In the genomic region with DNA sequence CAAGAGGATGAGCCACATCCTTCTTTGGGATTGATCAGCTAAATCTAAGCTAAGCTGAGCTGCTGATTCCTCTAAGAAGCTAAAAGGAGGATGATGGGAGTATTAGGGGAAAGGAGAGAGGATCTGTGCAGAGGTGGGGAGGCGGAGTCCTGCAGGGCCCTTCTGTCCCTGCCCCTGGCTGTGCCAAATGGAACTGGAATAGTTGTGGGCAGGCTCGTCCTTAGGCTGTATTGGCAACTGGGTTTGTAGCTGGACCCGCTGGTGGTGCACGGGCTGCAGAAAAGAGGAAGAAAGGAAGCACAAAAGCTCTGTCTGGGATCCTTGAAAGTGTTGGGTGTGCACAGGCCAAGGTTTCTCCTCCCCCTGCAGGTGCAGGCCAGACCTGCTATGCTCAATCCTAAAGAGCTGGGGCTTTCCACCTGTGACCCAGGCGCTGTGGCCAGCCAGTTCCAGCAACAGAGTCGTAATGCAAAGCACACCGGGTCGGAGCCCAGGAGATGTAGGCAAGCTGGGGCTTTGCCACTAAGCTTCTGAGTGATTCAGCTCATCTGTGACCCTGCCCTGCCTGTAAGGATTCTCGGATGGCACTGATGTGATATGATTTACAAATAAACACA, we compare ENCODE assay signal across 1 cellular context.
TF ChIP-seq lines count a peak whose summit lies in the region.

No MANE protein-coding gene starts in this region.

TF ChIP-seq in GM23338, 12 proteins besides CTCF, POLR2A, EP300 and RAD21:
- TF ChIP-seq JUNB (IDR thresholded peaks at IDR 0.05; ENCODE audit: unreplicated experiment) (no peak), STAT1 (IDR thresholded peaks at IDR 0.05; ENCODE audit: unreplicated experiment) (no peak), EZH2phosphoT487 (IDR thresholded peaks at IDR 0.05; ENCODE audit: unreplicated experiment) (no peak), NANOG (IDR thresholded peaks at IDR 0.05; ENCODE audit: borderline replicate concordance) (no peak), EZH2 (IDR thresholded peaks at IDR 0.05; ENCODE audit: low read depth, unreplicated experiment) (no peak), ZNF331 (CRISPR knock-in tag; IDR thresholded peaks at IDR 0.05; ENCODE audit: low read depth) (no peak), POLR2AphosphoS5 (IDR thresholded peaks at IDR 0.05; ENCODE audit: low read depth) (no peak), ZNF114 (CRISPR knock-in tag; IDR thresholded peaks at IDR 0.05) (no peak), CREB1 (CRISPR knock-in tag; IDR thresholded peaks at IDR 0.05; ENCODE audit: low read depth) (no peak)
- TF ChIP-seq, protein P1, sequence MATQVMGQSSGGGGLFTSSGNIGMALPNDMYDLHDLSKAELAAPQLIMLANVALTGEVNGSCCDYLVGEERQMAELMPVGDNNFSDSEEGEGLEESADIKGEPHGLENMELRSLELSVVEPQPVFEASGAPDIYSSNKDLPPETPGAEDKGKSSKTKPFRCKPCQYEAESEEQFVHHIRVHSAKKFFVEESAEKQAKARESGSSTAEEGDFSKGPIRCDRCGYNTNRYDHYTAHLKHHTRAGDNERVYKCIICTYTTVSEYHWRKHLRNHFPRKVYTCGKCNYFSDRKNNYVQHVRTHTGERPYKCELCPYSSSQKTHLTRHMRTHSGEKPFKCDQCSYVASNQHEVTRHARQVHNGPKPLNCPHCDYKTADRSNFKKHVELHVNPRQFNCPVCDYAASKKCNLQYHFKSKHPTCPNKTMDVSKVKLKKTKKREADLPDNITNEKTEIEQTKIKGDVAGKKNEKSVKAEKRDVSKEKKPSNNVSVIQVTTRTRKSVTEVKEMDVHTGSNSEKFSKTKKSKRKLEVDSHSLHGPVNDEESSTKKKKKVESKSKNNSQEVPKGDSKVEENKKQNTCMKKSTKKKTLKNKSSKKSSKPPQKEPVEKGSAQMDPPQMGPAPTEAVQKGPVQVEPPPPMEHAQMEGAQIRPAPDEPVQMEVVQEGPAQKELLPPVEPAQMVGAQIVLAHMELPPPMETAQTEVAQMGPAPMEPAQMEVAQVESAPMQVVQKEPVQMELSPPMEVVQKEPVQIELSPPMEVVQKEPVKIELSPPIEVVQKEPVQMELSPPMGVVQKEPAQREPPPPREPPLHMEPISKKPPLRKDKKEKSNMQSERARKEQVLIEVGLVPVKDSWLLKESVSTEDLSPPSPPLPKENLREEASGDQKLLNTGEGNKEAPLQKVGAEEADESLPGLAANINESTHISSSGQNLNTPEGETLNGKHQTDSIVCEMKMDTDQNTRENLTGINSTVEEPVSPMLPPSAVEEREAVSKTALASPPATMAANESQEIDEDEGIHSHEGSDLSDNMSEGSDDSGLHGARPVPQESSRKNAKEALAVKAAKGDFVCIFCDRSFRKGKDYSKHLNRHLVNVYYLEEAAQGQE (IDR thresholded peaks at IDR 0.05; ENCODE audit: unreplicated experiment): no peak
- TF ChIP-seq, protein P2, sequence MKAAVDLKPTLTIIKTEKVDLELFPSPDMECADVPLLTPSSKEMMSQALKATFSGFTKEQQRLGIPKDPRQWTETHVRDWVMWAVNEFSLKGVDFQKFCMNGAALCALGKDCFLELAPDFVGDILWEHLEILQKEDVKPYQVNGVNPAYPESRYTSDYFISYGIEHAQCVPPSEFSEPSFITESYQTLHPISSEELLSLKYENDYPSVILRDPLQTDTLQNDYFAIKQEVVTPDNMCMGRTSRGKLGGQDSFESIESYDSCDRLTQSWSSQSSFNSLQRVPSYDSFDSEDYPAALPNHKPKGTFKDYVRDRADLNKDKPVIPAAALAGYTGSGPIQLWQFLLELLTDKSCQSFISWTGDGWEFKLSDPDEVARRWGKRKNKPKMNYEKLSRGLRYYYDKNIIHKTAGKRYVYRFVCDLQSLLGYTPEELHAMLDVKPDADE (IDR thresholded peaks at IDR 0.05): no peak
- TF ChIP-seq, protein P3, sequence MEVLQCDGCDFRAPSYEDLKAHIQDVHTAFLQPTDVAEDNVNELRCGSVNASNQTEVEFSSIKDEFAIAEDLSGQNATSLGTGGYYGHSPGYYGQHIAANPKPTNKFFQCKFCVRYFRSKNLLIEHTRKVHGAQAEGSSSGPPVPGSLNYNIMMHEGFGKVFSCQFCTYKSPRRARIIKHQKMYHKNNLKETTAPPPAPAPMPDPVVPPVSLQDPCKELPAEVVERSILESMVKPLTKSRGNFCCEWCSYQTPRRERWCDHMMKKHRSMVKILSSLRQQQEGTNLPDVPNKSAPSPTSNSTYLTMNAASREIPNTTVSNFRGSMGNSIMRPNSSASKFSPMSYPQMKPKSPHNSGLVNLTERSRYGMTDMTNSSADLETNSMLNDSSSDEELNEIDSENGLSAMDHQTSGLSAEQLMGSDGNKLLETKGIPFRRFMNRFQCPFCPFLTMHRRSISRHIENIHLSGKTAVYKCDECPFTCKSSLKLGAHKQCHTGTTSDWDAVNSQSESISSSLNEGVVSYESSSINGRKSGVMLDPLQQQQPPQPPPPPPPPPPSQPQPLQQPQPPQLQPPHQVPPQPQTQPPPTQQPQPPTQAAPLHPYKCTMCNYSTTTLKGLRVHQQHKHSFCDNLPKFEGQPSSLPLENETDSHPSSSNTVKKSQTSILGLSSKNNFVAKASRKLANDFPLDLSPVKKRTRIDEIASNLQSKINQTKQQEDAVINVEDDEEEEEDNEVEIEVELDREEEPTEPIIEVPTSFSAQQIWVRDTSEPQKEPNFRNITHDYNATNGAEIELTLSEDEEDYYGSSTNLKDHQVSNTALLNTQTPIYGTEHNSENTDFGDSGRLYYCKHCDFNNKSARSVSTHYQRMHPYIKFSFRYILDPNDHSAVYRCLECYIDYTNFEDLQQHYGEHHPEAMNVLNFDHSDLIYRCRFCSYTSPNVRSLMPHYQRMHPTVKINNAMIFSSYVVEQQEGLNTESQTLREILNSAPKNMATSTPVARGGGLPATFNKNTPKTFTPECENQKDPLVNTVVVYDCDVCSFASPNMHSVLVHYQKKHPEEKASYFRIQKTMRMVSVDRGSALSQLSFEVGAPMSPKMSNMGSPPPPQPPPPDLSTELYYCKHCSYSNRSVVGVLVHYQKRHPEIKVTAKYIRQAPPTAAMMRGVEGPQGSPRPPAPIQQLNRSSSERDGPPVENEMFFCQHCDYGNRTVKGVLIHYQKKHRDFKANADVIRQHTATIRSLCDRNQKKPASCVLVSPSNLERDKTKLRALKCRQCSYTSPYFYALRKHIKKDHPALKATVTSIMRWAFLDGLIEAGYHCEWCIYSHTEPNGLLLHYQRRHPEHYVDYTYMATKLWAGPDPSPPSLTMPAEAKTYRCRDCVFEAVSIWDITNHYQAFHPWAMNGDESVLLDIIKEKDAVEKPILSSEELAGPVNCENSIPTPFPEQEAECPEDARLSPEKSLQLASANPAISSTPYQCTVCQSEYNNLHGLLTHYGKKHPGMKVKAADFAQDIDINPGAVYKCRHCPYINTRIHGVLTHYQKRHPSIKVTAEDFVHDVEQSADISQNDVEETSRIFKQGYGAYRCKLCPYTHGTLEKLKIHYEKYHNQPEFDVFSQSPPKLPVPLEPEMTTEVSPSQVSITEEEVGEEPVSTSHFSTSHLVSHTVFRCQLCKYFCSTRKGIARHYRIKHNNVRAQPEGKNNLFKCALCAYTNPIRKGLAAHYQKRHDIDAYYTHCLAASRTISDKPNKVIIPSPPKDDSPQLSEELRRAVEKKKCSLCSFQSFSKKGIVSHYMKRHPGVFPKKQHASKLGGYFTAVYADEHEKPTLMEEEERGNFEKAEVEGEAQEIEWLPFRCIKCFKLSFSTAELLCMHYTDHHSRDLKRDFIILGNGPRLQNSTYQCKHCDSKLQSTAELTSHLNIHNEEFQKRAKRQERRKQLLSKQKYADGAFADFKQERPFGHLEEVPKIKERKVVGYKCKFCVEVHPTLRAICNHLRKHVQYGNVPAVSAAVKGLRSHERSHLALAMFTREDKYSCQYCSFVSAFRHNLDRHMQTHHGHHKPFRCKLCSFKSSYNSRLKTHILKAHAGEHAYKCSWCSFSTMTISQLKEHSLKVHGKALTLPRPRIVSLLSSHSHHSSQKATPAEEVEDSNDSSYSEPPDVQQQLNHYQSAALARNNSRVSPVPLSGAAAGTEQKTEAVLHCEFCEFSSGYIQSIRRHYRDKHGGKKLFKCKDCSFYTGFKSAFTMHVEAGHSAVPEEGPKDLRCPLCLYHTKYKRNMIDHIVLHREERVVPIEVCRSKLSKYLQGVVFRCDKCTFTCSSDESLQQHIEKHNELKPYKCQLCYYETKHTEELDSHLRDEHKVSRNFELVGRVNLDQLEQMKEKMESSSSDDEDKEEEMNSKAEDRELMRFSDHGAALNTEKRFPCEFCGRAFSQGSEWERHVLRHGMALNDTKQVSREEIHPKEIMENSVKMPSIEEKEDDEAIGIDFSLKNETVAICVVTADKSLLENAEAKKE (CRISPR knock-in tag; IDR thresholded peaks at IDR 0.05): no peak
